ENCODE assay signal across 10 cellular contexts in genomic region chr2:164621761-164622105, GRCh38. TPM values are rescaled to one million over a fixed set of nuclear protein-coding genes. Genes with fewer than 3 reads are reported as not detected.
DNase-seq lines count a peak whose midpoint lies in the region; ATAC-seq and TF ChIP-seq lines count a peak whose summit lies in the region.
"Had no signal": no experiment of that assay in that cellular context is flagged by ENCODE, and none has a peak within 500 bp of the region (broad histone marks: within the 10 kb centered on the region; RNA-seq: fewer than 3 reads in every experiment).

No MANE protein-coding gene starts in this region.

- H3K27ac ChIP-seq in smooth muscle cell (ENCODE audit: low read depth) (no peak overlapping the region), OCI-LY7 (ENCODE audit: low read depth, low read length, poor library complexity, severe bottlenecking) (no peak overlapping the region)
- H3K27ac ChIP-seq: BLaER1 treated with 17β-estradiol and CSF1 and Interleukin-3, amounts not matched to agents 10 nM and 100 nM; HL-60 had no signal

- intact Hi-C loops in OCI-LY7 (cut with micrococcal nuclease; ENCODE audit: unreplicated experiment): no loop called here

- H4K20me1 ChIP-seq in smooth muscle cell (ENCODE audit: low read depth) (no peaks in the 10 kb centered on the region), OCI-LY7 (ENCODE audit: insufficient read depth, low read length) (no peaks in the 10 kb centered on the region)
- H4K20me1 ChIP-seq: BLaER1 treated with 17β-estradiol and CSF1 and Interleukin-3, amounts not matched to agents 10 nM and 100 nM had no signal

- H3K4me1 ChIP-seq in iPS-15b (ENCODE audit: control insufficient read depth, insufficient read depth, low read length) (peaks cover 11% of the 10 kb centered on the region), smooth muscle cell (ENCODE audit: low read depth) (peaks cover 26% of the 10 kb centered on the region), OCI-LY7 (ENCODE audit: insufficient read depth, low read length, poor library complexity, severe bottlenecking) (no peaks in the 10 kb centered on the region)
- H3K4me1 ChIP-seq: BLaER1 treated with 17β-estradiol and CSF1 and Interleukin-3, amounts not matched to agents 10 nM and 100 nM had no signal

- POLR2A ChIA-PET in OCI-LY7 (lab: Charles Lee): no interaction called here

- H2AFZ ChIP-seq in smooth muscle cell (ENCODE audit: low read depth) (peak overlapping the region; percentile 79), OCI-LY7 (ENCODE audit: low read length) (no peak overlapping the region)

- no peaks in the 10 kb centered on the region for H3K36me3 ChIP-seq in iPS-15b (ENCODE audit: control insufficient read depth, insufficient read depth, low read length)
- H3K36me3 ChIP-seq in smooth muscle cell (ENCODE audit: low read depth): no peaks in the 10 kb centered on the region
- H3K36me3 ChIP-seq in OCI-LY7 (ENCODE audit: insufficient read depth, low read length): no peaks in the 10 kb centered on the region
- H3K36me3 ChIP-seq: BLaER1 treated with 17β-estradiol and CSF1 and Interleukin-3, amounts not matched to agents 10 nM and 100 nM had no signal

- no peaks in the 10 kb centered on the region for H3F3A ChIP-seq in smooth muscle cell (ENCODE audit: low read depth)

- H3K9me2 ChIP-seq in OCI-LY7 (ENCODE audit: insufficient read depth, low read length): no peaks in the 10 kb centered on the region

- DNase-seq in NCI-H146 (lab: John Stamatoyannopoulos, UW) (peak; percentile 48), NCI-H146 treated with DMSO at 0.1 percent for 48 hours (lab: John Stamatoyannopoulos, UW; ENCODE audit: unreplicated experiment) (no peak), smooth muscle cell (lab: John Stamatoyannopoulos, UW; ENCODE audit: unreplicated experiment) (no peak), OCI-LY7 (ENCODE audit: low spot score) (no peak), T-helper 9 cell (no peak), occipital lobe (lab: John Stamatoyannopoulos, UW) (no peak)

- no TSS peak for BruUV-seq in OCI-LY7 (replicated peaks; lab: Mats Ljungman, UMichigan)

- H3K4me2 ChIP-seq in smooth muscle cell: peak overlapping the region; percentile 98
- H3K4me2 ChIP-seq in OCI-LY7 (ENCODE audit: low read length): no peak overlapping the region
- H3K4me2 ChIP-seq: BLaER1 treated with 17β-estradiol and CSF1 and Interleukin-3, amounts not matched to agents 10 nM and 100 nM had no signal

- H3K27me3 ChIP-seq in iPS-15b (ENCODE audit: control insufficient read depth, insufficient read depth, low read length) (no peaks in the 10 kb centered on the region), smooth muscle cell (ENCODE audit: low read depth) (peaks cover 37% of the 10 kb centered on the region)
- H3K27me3 ChIP-seq: BLaER1 treated with 17β-estradiol and CSF1 and Interleukin-3, amounts not matched to agents 10 nM and 100 nM had no signal

- ATAC-seq in SK-N-SH treated with all-trans-retinoic acid at 6 μM for 48 hours: peak; percentile 16; the same call in 2 of the 3 replicates

- TF ChIP-seq CTCF in smooth muscle cell (IDR thresholded peaks at IDR 0.05; ENCODE audit: borderline replicate concordance, insufficient read depth, poor library complexity, severe bottlenecking): no peak
- no peak for TF ChIP-seq CTCF in OCI-LY7 (conservative IDR thresholded peaks at IDR 0.05; ENCODE audit: low read length)

- 2% methylated on average over 11 of the region's 14 CpGs for WGBS in smooth muscle cell (ENCODE audit: low lambda C conversion rate)

- H3K9ac ChIP-seq in iPS-15b (ENCODE audit: low read depth, low read length) (no peak overlapping the region), smooth muscle cell (ENCODE audit: low read depth) (no peak overlapping the region)
- H3K9ac ChIP-seq: BLaER1 treated with 17β-estradiol and CSF1 and Interleukin-3, amounts not matched to agents 10 nM and 100 nM had no signal

- H3K4me3 ChIP-seq in iPS-15b (ENCODE audit: low read depth, low read length) (peak overlapping the region; percentile 68), smooth muscle cell (peak overlapping the region; percentile 71), OCI-LY7 (ENCODE audit: low read depth, low read length, poor library complexity, severe bottlenecking) (no peak overlapping the region)
- H3K4me3 ChIP-seq: BLaER1 treated with 17β-estradiol and CSF1 and Interleukin-3, amounts not matched to agents 10 nM and 100 nM had no signal

- H3K79me2 ChIP-seq in smooth muscle cell (ENCODE audit: low read depth): no peaks in the 10 kb centered on the region
- no peaks in the 10 kb centered on the region for H3K79me2 ChIP-seq in OCI-LY7 (ENCODE audit: insufficient read depth, low read depth, low read length)

- H3K9me3 ChIP-seq in iPS-15b (ENCODE audit: control insufficient read depth, insufficient read depth, low read length): no peaks in the 10 kb centered on the region
- H3K9me3 ChIP-seq in smooth muscle cell (replicated peaks; ENCODE audit: low read depth): no peaks in the 10 kb centered on the region
- H3K9me3 ChIP-seq in OCI-LY7 (ENCODE audit: low read length): no peaks in the 10 kb centered on the region

- CTCF ChIA-PET in OCI-LY7 (lab: Charles Lee; ENCODE audit: unreplicated experiment): no interaction called here

TF ChIP-seq in SK-N-SH treated with all-trans-retinoic acid at 6 μM for 48 hours, 23 proteins besides CTCF, POLR2A, EP300 and RAD21:
- no peak for TF ChIP-seq GLIS3 (CRISPR knock-in tag; IDR thresholded peaks at IDR 0.05)
- TF ChIP-seq ZC3H10 (CRISPR knock-in tag; IDR thresholded peaks at IDR 0.05): no peak

RNA-seq across cellular contexts. Expression of gene GRB14, which starts 0.5 kb away (rescaled TPM):
- total RNA-seq in smooth muscle cell (0.22 TPM in 1 of 2 replicates, not detected in the other), OCI-LY7 (2022) (not detected in 2 replicates), occipital lobe (24.0 TPM)
- 0.53 TPM in 1 of 2 replicates, not detected in the other for polyA plus RNA-seq in smooth muscle cell
- not detected in 2 replicates for total RNA-seq in OCI-LY7 (2014; rRNA removed; shearing (Covaris generic))

Comparison
In these comparisons a context has a peak if more than half of its experiments do, and no peak if none do; other contexts are left out.
1. RNA of gene GRB14, which starts 0.5 kb away (total RNA-seq): 24.0 TPM in occipital lobe (single experiment); 0.22 TPM in smooth muscle cell and not detected in OCI-LY7; every median in the first group is over 10 times any median in the second.